1 cellular context compared by ENCODE assay signal in the genomic region with DNA sequence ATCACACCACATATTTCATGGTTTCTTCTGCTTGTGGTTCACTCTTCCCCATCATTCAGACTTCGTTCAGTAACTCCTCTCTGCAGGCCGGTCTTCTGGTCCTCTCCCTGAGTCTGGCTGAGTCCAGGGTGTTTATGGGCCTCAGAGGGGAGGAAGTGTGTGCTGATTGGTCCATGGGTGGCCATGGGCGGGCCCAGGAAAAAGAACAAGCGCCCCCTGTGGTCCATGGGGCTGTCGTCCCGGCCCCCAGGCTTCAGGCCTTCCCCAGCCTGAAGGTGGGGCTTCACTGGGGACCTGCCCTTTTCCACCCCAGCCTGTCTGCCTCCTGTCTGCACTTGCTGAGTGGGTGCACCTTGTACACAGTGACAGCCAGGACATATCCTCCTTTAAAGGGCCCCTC.
TF ChIP-seq lines count a peak whose summit lies in the region.

No MANE protein-coding gene starts in this region.

TF ChIP-seq in A549, 52 proteins besides CTCF, POLR2A, EP300 and RAD21 (continued from another document):
- TF ChIP-seq, protein P1, sequence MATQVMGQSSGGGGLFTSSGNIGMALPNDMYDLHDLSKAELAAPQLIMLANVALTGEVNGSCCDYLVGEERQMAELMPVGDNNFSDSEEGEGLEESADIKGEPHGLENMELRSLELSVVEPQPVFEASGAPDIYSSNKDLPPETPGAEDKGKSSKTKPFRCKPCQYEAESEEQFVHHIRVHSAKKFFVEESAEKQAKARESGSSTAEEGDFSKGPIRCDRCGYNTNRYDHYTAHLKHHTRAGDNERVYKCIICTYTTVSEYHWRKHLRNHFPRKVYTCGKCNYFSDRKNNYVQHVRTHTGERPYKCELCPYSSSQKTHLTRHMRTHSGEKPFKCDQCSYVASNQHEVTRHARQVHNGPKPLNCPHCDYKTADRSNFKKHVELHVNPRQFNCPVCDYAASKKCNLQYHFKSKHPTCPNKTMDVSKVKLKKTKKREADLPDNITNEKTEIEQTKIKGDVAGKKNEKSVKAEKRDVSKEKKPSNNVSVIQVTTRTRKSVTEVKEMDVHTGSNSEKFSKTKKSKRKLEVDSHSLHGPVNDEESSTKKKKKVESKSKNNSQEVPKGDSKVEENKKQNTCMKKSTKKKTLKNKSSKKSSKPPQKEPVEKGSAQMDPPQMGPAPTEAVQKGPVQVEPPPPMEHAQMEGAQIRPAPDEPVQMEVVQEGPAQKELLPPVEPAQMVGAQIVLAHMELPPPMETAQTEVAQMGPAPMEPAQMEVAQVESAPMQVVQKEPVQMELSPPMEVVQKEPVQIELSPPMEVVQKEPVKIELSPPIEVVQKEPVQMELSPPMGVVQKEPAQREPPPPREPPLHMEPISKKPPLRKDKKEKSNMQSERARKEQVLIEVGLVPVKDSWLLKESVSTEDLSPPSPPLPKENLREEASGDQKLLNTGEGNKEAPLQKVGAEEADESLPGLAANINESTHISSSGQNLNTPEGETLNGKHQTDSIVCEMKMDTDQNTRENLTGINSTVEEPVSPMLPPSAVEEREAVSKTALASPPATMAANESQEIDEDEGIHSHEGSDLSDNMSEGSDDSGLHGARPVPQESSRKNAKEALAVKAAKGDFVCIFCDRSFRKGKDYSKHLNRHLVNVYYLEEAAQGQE (IDR thresholded peaks at IDR 0.05), result no peak
- TF ChIP-seq KDM1A (IDR thresholded peaks at IDR 0.05; ENCODE audit: low read depth), result no peak
- TF ChIP-seq EHMT2 (IDR thresholded peaks at IDR 0.05; ENCODE audit: low read depth), result no peak
- no peak for TF ChIP-seq SREBF2 (IDR thresholded peaks at IDR 0.05)
- no peak for TF ChIP-seq ESRRA (IDR thresholded peaks at IDR 0.05; ENCODE audit: borderline replicate concordance, low read length)
- no peak for TF ChIP-seq HOXA7 (CRISPR knock-in tag; IDR thresholded peaks at IDR 0.05)
- TF ChIP-seq FOXS1 (CRISPR knock-in tag; IDR thresholded peaks at IDR 0.05), result no peak
- no peak for TF ChIP-seq HES2 (IDR thresholded peaks at IDR 0.05)
- no peak for TF ChIP-seq POLR2AphosphoS2 (conservative IDR thresholded peaks at IDR 0.05; ENCODE audit: low read length)
- no peak for TF ChIP-seq NR3C1 (IDR thresholded peaks at IDR 0.05)
- no peak for TF ChIP-seq FOSL2 (IDR thresholded peaks at IDR 0.05)
- no peak for TF ChIP-seq FOSL2 (CRISPR knock-in tag; IDR thresholded peaks at IDR 0.05)
- TF ChIP-seq BHLHE40 (IDR thresholded peaks at IDR 0.05; ENCODE audit: low read depth, low read length), result no peak
- TF ChIP-seq RFX5 (IDR thresholded peaks at IDR 0.05), result no peak
- TF ChIP-seq NFE2L2 (conservative IDR thresholded peaks at IDR 0.05; ENCODE audit: low read length), result no peak
- no peak for TF ChIP-seq PHF8 (IDR thresholded peaks at IDR 0.05; ENCODE audit: borderline replicate concordance, low read depth)
- TF ChIP-seq HEYL (CRISPR knock-in tag; IDR thresholded peaks at IDR 0.05), result no peak
TF ChIP-seq in A549: peak in this region for 0.
